Comparison of ENCODE assay signal across 1 cellular context in the genomic region with DNA sequence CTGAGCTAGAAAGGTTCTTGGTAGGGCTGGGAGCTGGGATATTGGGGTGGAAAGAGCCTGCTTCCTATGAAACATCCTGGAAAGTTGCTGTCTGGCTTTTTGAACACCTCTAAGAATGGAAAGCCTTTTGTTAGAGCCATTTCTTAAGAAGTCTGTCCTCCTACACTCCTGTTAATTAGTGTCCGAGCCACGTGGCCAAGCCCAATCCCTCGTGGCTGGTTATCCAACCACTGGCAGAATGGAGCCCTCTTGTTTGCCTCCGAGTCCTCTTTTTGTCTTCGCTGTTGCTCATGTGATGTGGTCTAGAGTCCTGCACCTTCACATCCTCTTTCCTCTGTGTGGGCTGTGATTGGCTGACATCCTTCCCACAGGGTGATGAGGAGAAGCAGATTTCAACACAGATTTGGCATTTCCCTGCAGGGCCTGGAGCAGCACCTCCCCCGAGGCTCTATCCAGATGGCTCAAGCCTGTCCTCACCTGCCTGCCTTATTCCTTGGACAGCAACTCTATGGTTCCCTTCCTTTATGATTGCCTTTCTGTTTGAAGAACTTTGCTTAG.
TF ChIP-seq lines count a peak whose summit lies in the region.

No MANE protein-coding gene starts in this region.

TF ChIP-seq in HepG2, 621 proteins besides CTCF, POLR2A, EP300 and RAD21 (continued from another document):
- no peak for TF ChIP-seq ZNF614 (CRISPR knock-in tag; IDR thresholded peaks at IDR 0.05; ENCODE audit: borderline replicate concordance)
